Comparison of ENCODE assay signal across 1 cellular context in the genomic region with DNA sequence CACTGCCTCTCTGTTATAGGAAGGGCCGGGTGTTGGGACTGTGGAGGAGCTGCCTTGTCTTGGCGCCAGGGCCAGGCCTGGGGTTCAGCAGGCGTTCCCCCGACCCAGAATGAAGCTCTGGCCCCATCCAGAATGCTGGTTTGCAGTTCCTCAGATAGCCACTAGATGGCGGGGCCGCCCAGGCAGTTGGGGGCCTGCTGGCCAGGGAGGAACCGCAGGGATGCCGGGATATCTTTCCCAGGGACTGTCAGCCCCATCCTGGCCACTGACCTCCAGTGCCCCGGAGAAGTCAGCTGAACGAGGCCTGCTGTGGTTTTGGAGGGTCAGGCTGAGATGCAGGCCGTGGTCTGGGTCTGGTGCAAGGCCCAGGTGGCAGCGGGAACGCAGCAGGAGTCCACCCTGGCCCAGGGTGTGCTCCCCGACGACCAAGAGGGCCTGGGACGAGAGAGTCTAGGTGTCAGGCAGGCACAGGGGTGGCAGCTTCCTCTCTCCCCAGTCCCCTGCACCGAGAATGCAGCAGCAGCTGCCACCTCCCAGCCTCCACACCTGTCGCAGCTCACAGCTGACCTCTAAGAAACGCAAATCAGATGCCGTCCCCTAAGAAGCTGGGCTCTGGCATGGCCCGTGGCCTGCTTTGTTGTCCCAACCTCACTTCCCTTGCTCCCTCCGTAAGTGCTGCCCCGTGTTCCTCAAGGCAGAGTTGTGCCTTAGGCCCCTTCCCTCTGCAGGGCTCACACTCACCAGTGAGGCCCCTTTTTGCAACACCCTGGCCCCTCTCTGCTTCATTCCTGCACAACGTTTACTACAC.
TF ChIP-seq lines count a peak whose summit lies in the region.

No MANE protein-coding gene starts in this region.

TF ChIP-seq in HepG2, 621 proteins besides CTCF, POLR2A, EP300 and RAD21 (continued from another document and continues in another):
- TF ChIP-seq SP140L (CRISPR knock-in tag; IDR thresholded peaks at IDR 0.05; ENCODE audit: borderline replicate concordance) = peak; percentile 88; the same call in 1 of the 2 replicates
- no peak for TF ChIP-seq TAF15 (IDR thresholded peaks at IDR 0.05; ENCODE audit: low read depth, low read length, poor library complexity, severe bottlenecking)
- TF ChIP-seq, protein P1, sequence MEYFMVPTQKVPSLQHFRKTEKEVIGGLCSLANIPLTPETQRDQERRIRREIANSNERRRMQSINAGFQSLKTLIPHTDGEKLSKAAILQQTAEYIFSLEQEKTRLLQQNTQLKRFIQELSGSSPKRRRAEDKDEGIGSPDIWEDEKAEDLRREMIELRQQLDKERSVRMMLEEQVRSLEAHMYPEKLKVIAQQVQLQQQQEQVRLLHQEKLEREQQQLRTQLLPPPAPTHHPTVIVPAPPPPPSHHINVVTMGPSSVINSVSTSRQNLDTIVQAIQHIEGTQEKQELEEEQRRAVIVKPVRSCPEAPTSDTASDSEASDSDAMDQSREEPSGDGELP (IDR thresholded peaks at IDR 0.05; ENCODE audit: borderline replicate concordance, low read depth) = peak; percentile 74; the same call in 1 of the 2 replicates
- TF ChIP-seq ZNF235 (CRISPR knock-in tag; IDR thresholded peaks at IDR 0.05; ENCODE audit: borderline replicate concordance) = peak; percentile 43; the same call in 1 of the 2 replicates
- TF ChIP-seq NCOR1 (IDR thresholded peaks at IDR 0.05; ENCODE audit: borderline replicate concordance, low read length) = no peak
- TF ChIP-seq ZNF570 (CRISPR knock-in tag; IDR thresholded peaks at IDR 0.05; ENCODE audit: borderline replicate concordance) = no peak
- no peak for TF ChIP-seq PLRG1 (conservative IDR thresholded peaks at IDR 0.05)
- 0 out of 2 replicates have a peak, but pooled peaks have one; percentile 57 for TF ChIP-seq ZNF3 (CRISPR knock-in tag; IDR thresholded peaks at IDR 0.05)
- no peak for TF ChIP-seq ZNF878 (CRISPR knock-in tag; IDR thresholded peaks at IDR 0.05)
- no peak for TF ChIP-seq GATA4 (IDR thresholded peaks at IDR 0.05; ENCODE audit: borderline replicate concordance, low read depth)
- peak; percentile 90; the same call in 1 of the 2 replicates for TF ChIP-seq ZNF160 (CRISPR knock-in tag; IDR thresholded peaks at IDR 0.05)
- TF ChIP-seq, protein P2, sequence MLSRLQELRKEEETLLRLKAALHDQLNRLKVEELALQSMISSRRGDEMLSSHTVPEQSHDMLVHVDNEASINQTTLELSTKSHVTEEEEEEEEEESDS (CRISPR knock-in tag; IDR thresholded peaks at IDR 0.05; ENCODE audit: borderline replicate concordance) = no peak
- TF ChIP-seq ZNF724P (CRISPR knock-in tag; IDR thresholded peaks at IDR 0.05; ENCODE audit: borderline replicate concordance) = 0 out of 2 replicates have a peak, but pooled peaks have one; percentile 33
- no peak for TF ChIP-seq NCOA5 (CRISPR knock-in tag; IDR thresholded peaks at IDR 0.05)
- TF ChIP-seq, protein P3, sequence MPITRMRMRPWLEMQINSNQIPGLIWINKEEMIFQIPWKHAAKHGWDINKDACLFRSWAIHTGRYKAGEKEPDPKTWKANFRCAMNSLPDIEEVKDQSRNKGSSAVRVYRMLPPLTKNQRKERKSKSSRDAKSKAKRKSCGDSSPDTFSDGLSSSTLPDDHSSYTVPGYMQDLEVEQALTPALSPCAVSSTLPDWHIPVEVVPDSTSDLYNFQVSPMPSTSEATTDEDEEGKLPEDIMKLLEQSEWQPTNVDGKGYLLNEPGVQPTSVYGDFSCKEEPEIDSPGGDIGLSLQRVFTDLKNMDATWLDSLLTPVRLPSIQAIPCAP (CRISPR knock-in tag; IDR thresholded peaks at IDR 0.05; ENCODE audit: low read depth) = no peak
- TF ChIP-seq, protein P4, sequence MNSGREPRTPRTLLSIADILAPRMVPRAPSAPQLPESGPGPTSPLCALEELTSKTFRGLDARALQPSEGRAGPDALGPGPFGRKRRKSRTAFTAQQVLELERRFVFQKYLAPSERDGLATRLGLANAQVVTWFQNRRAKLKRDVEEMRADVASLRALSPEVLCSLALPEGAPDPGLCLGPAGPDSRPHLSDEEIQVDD (CRISPR knock-in tag; IDR thresholded peaks at IDR 0.05; ENCODE audit: borderline replicate concordance) = peak; percentile 92; the same call in 1 of the 2 replicates
- TF ChIP-seq, protein P5, sequence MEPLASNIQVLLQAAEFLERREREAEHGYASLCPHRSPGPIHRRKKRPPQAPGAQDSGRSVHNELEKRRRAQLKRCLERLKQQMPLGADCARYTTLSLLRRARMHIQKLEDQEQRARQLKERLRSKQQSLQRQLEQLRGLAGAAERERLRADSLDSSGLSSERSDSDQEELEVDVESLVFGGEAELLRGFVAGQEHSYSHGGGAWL (CRISPR knock-in tag; IDR thresholded peaks at IDR 0.05) = peak; percentile 88
- peak; percentile 97 for TF ChIP-seq ZFY (CRISPR knock-in tag; IDR thresholded peaks at IDR 0.05)
- no peak for TF ChIP-seq JARID2 (CRISPR knock-in tag; IDR thresholded peaks at IDR 0.05; ENCODE audit: insufficient replicate concordance)
- TF ChIP-seq ARNTL (CRISPR knock-in tag; IDR thresholded peaks at IDR 0.05) = peak; percentile 77; the same call in 1 of the 2 replicates
- TF ChIP-seq WIZ (CRISPR knock-in tag; IDR thresholded peaks at IDR 0.05) = peak; percentile 76; the same call in 1 of the 2 replicates
- no peak for TF ChIP-seq ZNF83 (CRISPR knock-in tag; IDR thresholded peaks at IDR 0.05; ENCODE audit: borderline replicate concordance)
- TF ChIP-seq FOXM1 (CRISPR knock-in tag; IDR thresholded peaks at IDR 0.05) = peak; percentile 15; the same call in 1 of the 2 replicates
- peak; percentile 85; the same call in 1 of the 2 replicates for TF ChIP-seq NFATC3 (CRISPR knock-in tag; IDR thresholded peaks at IDR 0.05)
- no peak for TF ChIP-seq ZNF775 (CRISPR knock-in tag; IDR thresholded peaks at IDR 0.05; ENCODE audit: borderline replicate concordance)
- no peak for TF ChIP-seq ZNF317 (CRISPR knock-in tag; IDR thresholded peaks at IDR 0.05)
- TF ChIP-seq, protein P6, sequence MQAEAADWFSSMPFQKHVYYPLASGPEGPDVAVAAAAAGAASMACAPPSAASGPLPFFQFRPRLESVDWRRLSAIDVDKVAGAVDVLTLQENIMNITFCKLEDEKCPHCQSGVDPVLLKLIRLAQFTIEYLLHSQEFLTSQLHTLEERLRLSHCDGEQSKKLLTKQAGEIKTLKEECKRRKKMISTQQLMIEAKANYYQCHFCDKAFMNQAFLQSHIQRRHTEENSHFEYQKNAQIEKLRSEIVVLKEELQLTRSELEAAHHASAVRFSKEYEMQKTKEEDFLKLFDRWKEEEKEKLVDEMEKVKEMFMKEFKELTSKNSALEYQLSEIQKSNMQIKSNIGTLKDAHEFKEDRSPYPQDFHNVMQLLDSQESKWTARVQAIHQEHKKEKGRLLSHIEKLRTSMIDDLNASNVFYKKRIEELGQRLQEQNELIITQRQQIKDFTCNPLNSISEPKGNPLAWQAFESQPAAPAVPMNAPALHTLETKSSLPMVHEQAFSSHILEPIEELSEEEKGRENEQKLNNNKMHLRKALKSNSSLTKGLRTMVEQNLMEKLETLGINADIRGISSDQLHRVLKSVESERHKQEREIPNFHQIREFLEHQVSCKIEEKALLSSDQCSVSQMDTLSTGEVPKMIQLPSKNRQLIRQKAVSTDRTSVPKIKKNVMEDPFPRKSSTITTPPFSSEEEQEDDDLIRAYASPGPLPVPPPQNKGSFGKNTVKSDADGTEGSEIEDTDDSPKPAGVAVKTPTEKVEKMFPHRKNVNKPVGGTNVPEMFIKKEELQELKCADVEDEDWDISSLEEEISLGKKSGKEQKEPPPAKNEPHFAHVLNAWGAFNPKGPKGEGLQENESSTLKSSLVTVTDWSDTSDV (CRISPR knock-in tag; IDR thresholded peaks at IDR 0.05) = peak; percentile 92; the same call in 1 of the 2 replicates
- no peak; the same call in 1 of the 2 replicates for TF ChIP-seq ZNF567 (CRISPR knock-in tag; IDR thresholded peaks at IDR 0.05; ENCODE audit: borderline replicate concordance)
- TF ChIP-seq PHF5A (CRISPR knock-in tag; IDR thresholded peaks at IDR 0.05; ENCODE audit: low read depth, unreplicated experiment) = no peak
- TF ChIP-seq FLYWCH1 (CRISPR knock-in tag; IDR thresholded peaks at IDR 0.05) = no peak
- TF ChIP-seq, protein P7, sequence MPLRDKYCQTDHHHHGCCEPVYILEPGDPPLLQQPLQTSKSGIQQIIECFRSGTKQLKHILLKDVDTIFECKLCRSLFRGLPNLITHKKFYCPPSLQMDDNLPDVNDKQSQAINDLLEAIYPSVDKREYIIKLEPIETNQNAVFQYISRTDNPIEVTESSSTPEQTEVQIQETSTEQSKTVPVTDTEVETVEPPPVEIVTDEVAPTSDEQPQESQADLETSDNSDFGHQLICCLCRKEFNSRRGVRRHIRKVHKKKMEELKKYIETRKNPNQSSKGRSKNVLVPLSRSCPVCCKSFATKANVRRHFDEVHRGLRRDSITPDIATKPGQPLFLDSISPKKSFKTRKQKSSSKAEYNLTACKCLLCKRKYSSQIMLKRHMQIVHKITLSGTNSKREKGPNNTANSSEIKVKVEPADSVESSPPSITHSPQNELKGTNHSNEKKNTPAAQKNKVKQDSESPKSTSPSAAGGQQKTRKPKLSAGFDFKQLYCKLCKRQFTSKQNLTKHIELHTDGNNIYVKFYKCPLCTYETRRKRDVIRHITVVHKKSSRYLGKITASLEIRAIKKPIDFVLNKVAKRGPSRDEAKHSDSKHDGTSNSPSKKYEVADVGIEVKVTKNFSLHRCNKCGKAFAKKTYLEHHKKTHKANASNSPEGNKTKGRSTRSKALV (CRISPR knock-in tag; IDR thresholded peaks at IDR 0.05) = peak; percentile 90
- TF ChIP-seq ZNF431 (CRISPR knock-in tag; IDR thresholded peaks at IDR 0.05; ENCODE audit: borderline replicate concordance, low read depth) = no peak; the same call in 1 of the 2 replicates
- no peak; the same call in 1 of the 2 replicates for TF ChIP-seq ZSCAN20 (CRISPR knock-in tag; IDR thresholded peaks at IDR 0.05; ENCODE audit: borderline replicate concordance)
- TF ChIP-seq, protein P8, sequence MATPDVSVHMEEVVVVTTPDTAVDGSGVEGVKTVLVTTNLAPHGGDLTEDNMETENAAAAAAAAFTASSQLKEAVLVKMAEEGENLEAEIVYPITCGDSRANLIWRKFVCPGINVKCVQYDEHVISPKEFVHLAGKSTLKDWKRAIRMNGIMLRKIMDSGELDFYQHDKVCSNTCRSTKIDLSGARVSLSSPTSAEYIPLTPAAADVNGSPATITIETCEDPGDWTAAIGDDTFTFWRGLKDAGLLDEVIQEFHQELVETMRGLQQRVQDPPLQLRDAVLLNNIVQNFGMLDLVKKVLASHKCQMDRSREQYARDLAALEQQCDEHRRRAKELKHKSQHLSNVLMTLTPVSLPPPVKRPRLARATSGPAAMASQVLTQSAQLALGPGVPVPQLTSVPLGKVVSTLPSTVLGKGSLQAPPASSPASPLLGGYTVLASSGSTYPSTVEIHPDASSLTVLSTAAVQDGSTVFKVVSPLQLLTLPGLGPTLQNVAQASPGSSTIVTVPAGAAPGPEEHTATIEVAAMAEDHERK (CRISPR knock-in tag; IDR thresholded peaks at IDR 0.05; ENCODE audit: low read depth) = no peak
- TF ChIP-seq ZNF615 (CRISPR knock-in tag; IDR thresholded peaks at IDR 0.05; ENCODE audit: borderline replicate concordance) = no peak
- 0 out of 2 replicates have a peak, but pooled peaks have one; percentile 33 for TF ChIP-seq JUN (CRISPR knock-in tag; IDR thresholded peaks at IDR 0.05)
- TF ChIP-seq ELF3 (CRISPR knock-in tag; IDR thresholded peaks at IDR 0.05) = peak; percentile 61; the same call in 1 of the 2 replicates
- TF ChIP-seq, protein P9, sequence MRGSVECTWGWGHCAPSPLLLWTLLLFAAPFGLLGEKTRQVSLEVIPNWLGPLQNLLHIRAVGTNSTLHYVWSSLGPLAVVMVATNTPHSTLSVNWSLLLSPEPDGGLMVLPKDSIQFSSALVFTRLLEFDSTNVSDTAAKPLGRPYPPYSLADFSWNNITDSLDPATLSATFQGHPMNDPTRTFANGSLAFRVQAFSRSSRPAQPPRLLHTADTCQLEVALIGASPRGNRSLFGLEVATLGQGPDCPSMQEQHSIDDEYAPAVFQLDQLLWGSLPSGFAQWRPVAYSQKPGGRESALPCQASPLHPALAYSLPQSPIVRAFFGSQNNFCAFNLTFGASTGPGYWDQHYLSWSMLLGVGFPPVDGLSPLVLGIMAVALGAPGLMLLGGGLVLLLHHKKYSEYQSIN (CRISPR knock-in tag; IDR thresholded peaks at IDR 0.05; ENCODE audit: borderline replicate concordance) = no peak
- peak; percentile 86; the same call in 1 of the 2 replicates for TF ChIP-seq ZNF337 (CRISPR knock-in tag; IDR thresholded peaks at IDR 0.05; ENCODE audit: borderline replicate concordance, low read depth)
- TF ChIP-seq MXD4 (CRISPR knock-in tag; IDR thresholded peaks at IDR 0.05) = peak; percentile 88
- no peak for TF ChIP-seq ZNF33A (CRISPR knock-in tag; IDR thresholded peaks at IDR 0.05; ENCODE audit: borderline replicate concordance)
- TF ChIP-seq, protein P10, sequence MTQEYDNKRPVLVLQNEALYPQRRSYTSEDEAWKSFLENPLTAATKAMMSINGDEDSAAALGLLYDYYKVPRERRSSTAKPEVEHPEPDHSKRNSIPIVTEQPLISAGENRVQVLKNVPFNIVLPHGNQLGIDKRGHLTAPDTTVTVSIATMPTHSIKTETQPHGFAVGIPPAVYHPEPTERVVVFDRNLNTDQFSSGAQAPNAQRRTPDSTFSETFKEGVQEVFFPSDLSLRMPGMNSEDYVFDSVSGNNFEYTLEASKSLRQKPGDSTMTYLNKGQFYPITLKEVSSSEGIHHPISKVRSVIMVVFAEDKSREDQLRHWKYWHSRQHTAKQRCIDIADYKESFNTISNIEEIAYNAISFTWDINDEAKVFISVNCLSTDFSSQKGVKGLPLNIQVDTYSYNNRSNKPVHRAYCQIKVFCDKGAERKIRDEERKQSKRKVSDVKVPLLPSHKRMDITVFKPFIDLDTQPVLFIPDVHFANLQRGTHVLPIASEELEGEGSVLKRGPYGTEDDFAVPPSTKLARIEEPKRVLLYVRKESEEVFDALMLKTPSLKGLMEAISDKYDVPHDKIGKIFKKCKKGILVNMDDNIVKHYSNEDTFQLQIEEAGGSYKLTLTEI (CRISPR knock-in tag; conservative IDR thresholded peaks at IDR 0.05) = no peak
- TF ChIP-seq, protein P11, sequence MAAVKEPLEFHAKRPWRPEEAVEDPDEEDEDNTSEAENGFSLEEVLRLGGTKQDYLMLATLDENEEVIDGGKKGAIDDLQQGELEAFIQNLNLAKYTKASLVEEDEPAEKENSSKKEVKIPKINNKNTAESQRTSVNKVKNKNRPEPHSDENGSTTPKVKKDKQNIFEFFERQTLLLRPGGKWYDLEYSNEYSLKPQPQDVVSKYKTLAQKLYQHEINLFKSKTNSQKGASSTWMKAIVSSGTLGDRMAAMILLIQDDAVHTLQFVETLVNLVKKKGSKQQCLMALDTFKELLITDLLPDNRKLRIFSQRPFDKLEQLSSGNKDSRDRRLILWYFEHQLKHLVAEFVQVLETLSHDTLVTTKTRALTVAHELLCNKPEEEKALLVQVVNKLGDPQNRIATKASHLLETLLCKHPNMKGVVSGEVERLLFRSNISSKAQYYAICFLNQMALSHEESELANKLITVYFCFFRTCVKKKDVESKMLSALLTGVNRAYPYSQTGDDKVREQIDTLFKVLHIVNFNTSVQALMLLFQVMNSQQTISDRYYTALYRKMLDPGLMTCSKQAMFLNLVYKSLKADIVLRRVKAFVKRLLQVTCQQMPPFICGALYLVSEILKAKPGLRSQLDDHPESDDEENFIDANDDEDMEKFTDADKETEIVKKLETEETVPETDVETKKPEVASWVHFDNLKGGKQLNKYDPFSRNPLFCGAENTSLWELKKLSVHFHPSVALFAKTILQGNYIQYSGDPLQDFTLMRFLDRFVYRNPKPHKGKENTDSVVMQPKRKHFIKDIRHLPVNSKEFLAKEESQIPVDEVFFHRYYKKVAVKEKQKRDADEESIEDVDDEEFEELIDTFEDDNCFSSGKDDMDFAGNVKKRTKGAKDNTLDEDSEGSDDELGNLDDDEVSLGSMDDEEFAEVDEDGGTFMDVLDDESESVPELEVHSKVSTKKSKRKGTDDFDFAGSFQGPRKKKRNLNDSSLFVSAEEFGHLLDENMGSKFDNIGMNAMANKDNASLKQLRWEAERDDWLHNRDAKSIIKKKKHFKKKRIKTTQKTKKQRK (IDR thresholded peaks at IDR 0.05; ENCODE audit: low read length) = no peak
